ENCODE assay signal across 1 cellular context in the genomic region with DNA sequence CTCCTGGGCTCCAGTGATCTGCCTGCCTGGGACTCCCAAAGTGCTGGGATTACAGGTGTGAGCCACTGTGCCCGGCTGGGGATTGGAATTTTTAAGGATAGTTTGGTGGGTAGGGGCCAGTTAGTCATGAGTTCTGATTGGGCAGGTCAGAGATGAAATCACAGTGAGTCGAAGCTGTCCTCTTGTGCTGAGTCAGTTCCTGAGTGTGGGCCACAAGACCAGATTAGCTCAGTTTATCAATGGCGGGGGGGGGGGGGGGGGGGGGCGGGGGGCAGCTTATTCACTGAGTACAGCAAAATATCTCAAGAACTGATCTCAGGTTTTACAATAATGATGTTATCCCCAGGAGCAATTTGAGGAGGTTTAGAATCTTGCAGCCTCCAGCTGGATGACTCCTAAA.
TF ChIP-seq lines count a peak whose summit lies in the region.

No MANE protein-coding gene starts in this region.

TF ChIP-seq in WTC11, 78 proteins besides CTCF, POLR2A, EP300 and RAD21 (continued from another document):
- TF ChIP-seq, protein P1, sequence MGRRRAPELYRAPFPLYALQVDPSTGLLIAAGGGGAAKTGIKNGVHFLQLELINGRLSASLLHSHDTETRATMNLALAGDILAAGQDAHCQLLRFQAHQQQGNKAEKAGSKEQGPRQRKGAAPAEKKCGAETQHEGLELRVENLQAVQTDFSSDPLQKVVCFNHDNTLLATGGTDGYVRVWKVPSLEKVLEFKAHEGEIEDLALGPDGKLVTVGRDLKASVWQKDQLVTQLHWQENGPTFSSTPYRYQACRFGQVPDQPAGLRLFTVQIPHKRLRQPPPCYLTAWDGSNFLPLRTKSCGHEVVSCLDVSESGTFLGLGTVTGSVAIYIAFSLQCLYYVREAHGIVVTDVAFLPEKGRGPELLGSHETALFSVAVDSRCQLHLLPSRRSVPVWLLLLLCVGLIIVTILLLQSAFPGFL (CRISPR knock-in tag; IDR thresholded peaks at IDR 0.05; ENCODE audit: borderline replicate concordance) = no peak
